ENCODE assay signal across 24 cellular contexts in genomic region chr1:185463011-185463410, GRCh38.
"Had no signal": no experiment of that assay in that cellular context is flagged by ENCODE, and none has a peak within 500 bp of the region (broad histone marks: within the 10 kb centered on the region; RNA-seq: fewer than 3 reads in every experiment).

No MANE protein-coding gene starts in this region.

- H3K9me3 Mint-ChIP-seq: activated B cell treated with CpG ODN at 0.5 μM for 24 hours; central memory CD8-positive, alpha-beta T cell had no signal

- H3K27ac Mint-ChIP-seq: activated B cell treated with CpG ODN at 0.5 μM for 24 hours; activated CD4-positive, alpha-beta T cell treated with anti-CD3 and anti-CD28 coated beads, Interleukin-2, amount 10 ng/mL, durations not matched to agents 24 days and 14 days; activated CD8-positive, alpha-beta T cell treated with anti-CD3 and anti-CD28 coated beads, Interleukin-2, amount 10 ng/mL, durations not matched to agents 7 days and 5 days; activated naive CD4-positive, alpha-beta T cell treated with anti-CD3 and anti-CD28 coated beads, Interleukin-2, amount 50 U/mL, for 72 hours; nephron progenitor cell had no signal

- DNase-seq: activated B cell treated with CpG ODN at 0.5 μM for 24 hours; activated CD4-positive, alpha-beta T cell treated with anti-CD3 and anti-CD28 coated beads, Interleukin-2, amount 10 ng/mL, durations not matched to agents 24 days and 14 days; activated CD8-positive, alpha-beta memory T cell treated with anti-CD3 and anti-CD28 coated beads, Interleukin-2, amount 50 U/mL, for 4 hours; activated CD8-positive, alpha-beta T cell treated with anti-CD3 and anti-CD28 coated beads, Interleukin-2, amount 10 ng/mL, durations not matched to agents 7 days and 5 days; activated effector memory CD4-positive, alpha-beta T cell treated with anti-CD3 and anti-CD28 coated beads, Interleukin-2, amount 50 U/mL, for 16 hours; activated T-cell treated with anti-CD3 and anti-CD28 coated beads, Interleukin-2, amount 50 U/mL, for 48 hours; amniotic stem cell; body of pancreas; cortex of kidney; effector CD4-positive, alpha-beta T cell; gastrocnemius medialis; heart right ventricle; left ventricle myocardium inferior; nephron progenitor cell; occipital lobe; right lobe of liver; stimulated activated naive CD8-positive, alpha-beta T cell treated with anti-CD3 and anti-CD28 coated beads, Interleukin-15, Interleukin-2, amounts not matched to agents 100 U/mL and 50 U/mL, for 24 hours; transverse colon had no signal

- H3K27me3 ChIP-seq: body of pancreas, gastrocnemius medialis, heart right ventricle, right lobe of liver, transverse colon, vagina had no signal

- H3K4me3 Mint-ChIP-seq: activated B cell treated with CpG ODN at 0.5 μM for 24 hours; activated CD4-positive, alpha-beta T cell treated with anti-CD3 and anti-CD28 coated beads, Interleukin-2, amount 10 ng/mL, durations not matched to agents 24 days and 14 days; activated CD8-positive, alpha-beta T cell treated with anti-CD3 and anti-CD28 coated beads, Interleukin-2, amount 10 ng/mL, durations not matched to agents 7 days and 5 days; central memory CD8-positive, alpha-beta T cell; nephron progenitor cell had no signal

- H3K4me1 ChIP-seq: body of pancreas, gastrocnemius medialis, left ventricle myocardium inferior, prostate gland, right lobe of liver, vagina had no signal

- H3K36me3 Mint-ChIP-seq: activated naive CD4-positive, alpha-beta T cell treated with anti-CD3 and anti-CD28 coated beads, Interleukin-2, amount 50 U/mL, for 72 hours had no signal

- H3K9me3 ChIP-seq: body of pancreas, gastrocnemius medialis, prostate gland, right lobe of liver, transverse colon, vagina had no signal

- FAIRE-seq: endothelial cell of umbilical vein, islet of Langerhans had no signal

- H3K4me1 Mint-ChIP-seq: activated B cell treated with CpG ODN at 0.5 μM for 24 hours; activated CD4-positive, alpha-beta T cell treated with anti-CD3 and anti-CD28 coated beads, Interleukin-2, amount 10 ng/mL, durations not matched to agents 24 days and 14 days; central memory CD8-positive, alpha-beta T cell had no signal

- H3K27me3 Mint-ChIP-seq: activated B cell treated with CpG ODN at 0.5 μM for 24 hours; activated CD4-positive, alpha-beta T cell treated with anti-CD3 and anti-CD28 coated beads, Interleukin-2, amount 10 ng/mL, durations not matched to agents 24 days and 14 days had no signal

- H3K4me3 ChIP-seq: body of pancreas, gastrocnemius medialis, heart right ventricle, left ventricle myocardium inferior, prostate gland, right lobe of liver, transverse colon, vagina had no signal

- H3K36me3 ChIP-seq: gastrocnemius medialis, heart right ventricle, left ventricle myocardium inferior, prostate gland, right lobe of liver, transverse colon, vagina had no signal
